Comparison of ENCODE assay signal across 21 cellular contexts in genomic region chr5:81842795-81843377, GRCh38.
A peak's percentile ranks its signal among the peaks of the same experiment; 100 is the strongest.
DNase-seq lines count a peak whose midpoint lies in the region; ATAC-seq and TF ChIP-seq lines count a peak whose summit lies in the region.
"Had no signal": no experiment of that assay in that cellular context is flagged by ENCODE, and none has a peak within 500 bp of the region (broad histone marks: within the 10 kb centered on the region; RNA-seq: fewer than 3 reads in every experiment).

No MANE protein-coding gene starts in this region.

- H3K9me3 ChIP-seq in SK-N-SH, result no peaks in the 10 kb centered on the region
- H3K9me3 ChIP-seq in left lung, result no peaks in the 10 kb centered on the region
- H3K9me3 ChIP-seq: esophagus squamous epithelium, mucosa of descending colon, thoracic aorta had no signal

- H3K4me3 ChIP-seq in SK-N-SH (ENCODE audit: low read depth in 2 of 2, low read length in 1 of 2), result no peak overlapping the region
- H3K4me3 ChIP-seq in left lung, result no peak overlapping the region
- H3K4me3 ChIP-seq: dorsolateral prefrontal cortex, esophagus squamous epithelium, mucosa of descending colon, thoracic aorta had no signal

- POLR2A ChIA-PET in SK-N-SH (lab: Yijun Ruan, JAX), result interaction anchor here (1.3 kb wide), 1 partner anchor 9 kb away, joined by 5 read pairs; no protein-coding TSS in a partner anchor

- no peaks in the 10 kb centered on the region for H3F3A ChIP-seq in SK-N-SH (replicated peaks; ENCODE audit: insufficient read depth)

- intact Hi-C loops in left lung (cut with DNase I), result loop anchor here in 1 of 2 donors (10.0 kb wide), 1 partner anchor 48 kb away; no protein-coding TSS in a partner anchor

- H2AFZ ChIP-seq in SK-N-SH (ENCODE audit: low read depth), result no peak overlapping the region; the same call in 1 of the 2 replicates

- TF ChIP-seq EP300 in SK-N-SH (IDR thresholded peaks at IDR 0.05; ENCODE audit: borderline replicate concordance in 1 of 2, low read depth in 1 of 2, low read length in 1 of 2), result peak in 1 of 2 experiments; percentile 80; a peak in 2 of 4 replicates

- H4K20me1 ChIP-seq in SK-N-SH (ENCODE audit: insufficient read depth), result no peaks in the 10 kb centered on the region

- H3K27ac ChIP-seq in 22Rv1 (peak overlapping the region; percentile 69), SK-N-SH (ENCODE audit: low read depth in 2 of 2, low read length in 1 of 2) (peak overlapping the region in 1 of 2 experiments; percentile 79; a peak in 2 of 4 replicates), left lung (no peak overlapping the region)
- H3K27ac ChIP-seq: brain microvascular endothelial cell, dorsolateral prefrontal cortex, thoracic aorta had no signal

- peak; percentile 49 for DNase-seq in G401 (ENCODE audit: low spot score)
- DNase-seq in SK-N-SH, result no peak
- DNase-seq in left lung, result no peak
- no peak for DNase-seq in HuH-7.5 (ENCODE audit: low spot score)
- DNase-seq in AG20443 (ENCODE audit: low spot score), result no peak
- DNase-seq in AML-193 (lab: John Stamatoyannopoulos, UW), result no peak
- DNase-seq: activated CD4-positive, alpha-beta memory T cell treated with anti-CD3 and anti-CD28 coated beads for 36 hours; activated T-cell treated with anti-CD3 and anti-CD28 coated beads, Interleukin-2, amount 50 U/mL, for 4 hours; brain microvascular endothelial cell; dorsolateral prefrontal cortex; esophagus squamous epithelium; head of caudate nucleus; KBM-7; mucosa of descending colon; NCI-H1105 treated with DMSO at 0.1 percent for 48 hours; NCI-H226; stimulated activated CD4-positive, alpha-beta T cell treated with anti-CD3 and anti-CD28 coated beads, Interleukin-4, amount 100 ng/mL, for 4 hours had no signal

- H3K4me1 ChIP-seq in SK-N-SH (ENCODE audit: control insufficient read depth in 1 of 2, insufficient read depth in 2 of 2, low read depth in 1 of 2, low read length in 1 of 2), result peaks cover 0 to 14% of the 10 kb centered on the region in 2 experiments; a peak in 3 of 4 replicates
- H3K4me1 ChIP-seq in left lung, result peaks cover 0 to 5% of the 10 kb centered on the region in 2 donors

- H3K9me2 ChIP-seq in SK-N-SH, result no peaks in the 10 kb centered on the region

- TF ChIP-seq CTCF in 22Rv1 (IDR thresholded peaks at IDR 0.05) (no peak), SK-N-SH (IDR thresholded peaks at IDR 0.05) (no peak), left lung (IDR thresholded peaks at IDR 0.05) (no peak)

- CTCF ChIA-PET in SK-N-SH (lab: Yijun Ruan, JAX), result interaction anchor here (1.0 to 1.5 kb wide), 3 partner anchors 9 to 336 kb away, joined by 3 to 6 read pairs (median 4); no protein-coding TSS in a partner anchor

- ATAC-seq in left lung (peak; percentile 67), HG03108 (IDR thresholded peaks at IDR 0.05; ENCODE audit: unreplicated experiment) (no peak)
- ATAC-seq: activated naive CD4-positive, alpha-beta T cell treated with anti-CD3 and anti-CD28 coated beads, Interleukin-2, amount 50 U/mL, for 72 hours; activated T-cell treated with anti-CD3 and anti-CD28 coated beads, Interleukin-2, amount 50 U/mL, for 4 hours; mucosa of descending colon had no signal

- 59% methylated on average over 6 of the region's 6 CpGs for WGBS in SK-N-SH (ENCODE audit: low lambda C conversion rate)

- in situ Hi-C loops in G401 (cut with HindIII; ENCODE audit: low sequenced_read_pairs), result no loop called here

- no peaks in the 10 kb centered on the region for H3K79me2 ChIP-seq in SK-N-SH (ENCODE audit: insufficient read depth)

- H3K27me3 ChIP-seq in SK-N-SH (ENCODE audit: insufficient read depth) (no peaks in the 10 kb centered on the region), left lung (no peaks in the 10 kb centered on the region)
- H3K27me3 ChIP-seq: brain microvascular endothelial cell, dorsolateral prefrontal cortex, esophagus squamous epithelium had no signal

- no peak overlapping the region for H3K9ac ChIP-seq in SK-N-SH

- H3K36me3 ChIP-seq in SK-N-SH (replicated peaks in 1 of 2; ENCODE audit: control insufficient read depth in 1 of 2, insufficient read depth in 2 of 2, low read length in 1 of 2) (no peaks in the 10 kb centered on the region), left lung (no peaks in the 10 kb centered on the region)
- H3K36me3 ChIP-seq: brain microvascular endothelial cell, esophagus squamous epithelium, thoracic aorta had no signal

- peak; percentile 40 for TF ChIP-seq RAD21 in SK-N-SH (IDR thresholded peaks at IDR 0.05; ENCODE audit: low read length)

- no peak overlapping the region for H3K4me2 ChIP-seq in SK-N-SH

TF ChIP-seq in SK-N-SH, 30 proteins besides CTCF, POLR2A, EP300 and RAD21:
- TF ChIP-seq, protein P1, sequence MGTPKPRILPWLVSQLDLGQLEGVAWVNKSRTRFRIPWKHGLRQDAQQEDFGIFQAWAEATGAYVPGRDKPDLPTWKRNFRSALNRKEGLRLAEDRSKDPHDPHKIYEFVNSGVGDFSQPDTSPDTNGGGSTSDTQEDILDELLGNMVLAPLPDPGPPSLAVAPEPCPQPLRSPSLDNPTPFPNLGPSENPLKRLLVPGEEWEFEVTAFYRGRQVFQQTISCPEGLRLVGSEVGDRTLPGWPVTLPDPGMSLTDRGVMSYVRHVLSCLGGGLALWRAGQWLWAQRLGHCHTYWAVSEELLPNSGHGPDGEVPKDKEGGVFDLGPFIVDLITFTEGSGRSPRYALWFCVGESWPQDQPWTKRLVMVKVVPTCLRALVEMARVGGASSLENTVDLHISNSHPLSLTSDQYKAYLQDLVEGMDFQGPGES (IDR thresholded peaks at IDR 0.05; ENCODE audit: low read depth, low read length), result no peak
- TF ChIP-seq RXRA (IDR thresholded peaks at IDR 0.05; ENCODE audit: borderline replicate concordance, low read depth), result no peak
- peak; percentile 48; the same call in 1 of the 2 replicates for TF ChIP-seq MXI1 (IDR thresholded peaks at IDR 0.05; ENCODE audit: low read depth, low read length)
- no peak for TF ChIP-seq FOSL2 (IDR thresholded peaks at IDR 0.05; ENCODE audit: borderline replicate concordance, low read depth)
- TF ChIP-seq CHD2 (IDR thresholded peaks at IDR 0.05; ENCODE audit: low read length, partially characterized antibody), result peak; percentile 57
- TF ChIP-seq RFX5 (IDR thresholded peaks at IDR 0.05; ENCODE audit: low read length), result no peak
- TF ChIP-seq GATA2 (CRISPR knock-in tag; IDR thresholded peaks at IDR 0.05), result no peak
- no peak for TF ChIP-seq SIN3A (IDR thresholded peaks at IDR 0.05; ENCODE audit: borderline replicate concordance, low read depth, low read length)
- peak; percentile 82; the same call in 1 of the 2 replicates for TF ChIP-seq RCOR1 (IDR thresholded peaks at IDR 0.05; ENCODE audit: low read length)
